ENCODE assay signal across 8 cellular contexts in the genomic region with DNA sequence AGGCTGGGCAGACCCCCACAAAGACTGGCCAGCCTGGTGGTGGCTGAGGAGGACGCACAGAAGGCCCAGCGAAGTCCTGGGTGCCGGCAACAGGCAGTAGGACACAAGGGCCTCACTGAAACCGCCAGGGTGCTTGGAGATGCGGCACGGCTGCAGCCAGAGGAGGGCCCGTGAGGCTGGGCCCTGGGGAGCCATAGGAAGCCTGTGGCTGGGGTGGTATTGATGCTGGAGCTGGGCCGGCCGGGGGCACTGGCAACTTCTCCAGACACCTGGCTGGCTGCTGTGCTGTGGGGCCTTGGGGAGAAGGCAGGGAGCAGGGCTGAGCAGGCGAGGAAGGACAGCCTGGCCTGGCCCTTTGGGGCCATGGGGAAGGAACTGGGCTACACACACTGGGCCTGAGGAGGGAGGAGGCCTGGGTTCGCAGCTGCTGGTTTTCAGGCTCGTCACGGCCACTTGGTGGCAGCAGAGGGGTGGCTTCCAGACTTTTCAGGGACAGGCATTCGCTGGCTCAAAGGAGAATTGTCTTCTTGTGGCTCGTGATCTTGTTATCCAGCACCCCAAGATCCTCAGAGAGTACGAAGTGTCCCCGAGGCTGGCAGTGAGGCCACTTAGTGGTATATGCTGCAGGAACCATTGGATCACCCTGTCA. TPM values are rescaled to one million over a fixed set of nuclear protein-coding genes. Genes with fewer than 3 reads are reported as not detected.
DNase-seq lines count a peak whose midpoint lies in the region; ATAC-seq and TF ChIP-seq lines count a peak whose summit lies in the region.

No MANE protein-coding gene starts in this region.

- H2AK5ac ChIP-seq in IMR-90 (ENCODE audit: low read depth, low read length): no peak overlapping the region

- in situ Hi-C loops in IMR-90 (cut with MboI; ENCODE audit: low sequenced_read_pairs): loop anchor here (5.0 kb wide), 1 partner anchor 113 kb away; no protein-coding TSS in a partner anchor

- intact Hi-C loops in IMR-90 (cut with micrococcal nuclease) (loop anchor here (1.0 kb wide), 1 partner anchor 114 kb away; no protein-coding TSS in a partner anchor), left ventricle myocardium superior (cut with micrococcal nuclease) (no loop called here), sigmoid colon (cut with DNase I) (loop anchor here (2.0 to 5.0 kb wide), 2 partner anchors 48 to 112 kb away; no protein-coding TSS in a partner anchor)

- H4K91ac ChIP-seq in IMR-90 (ENCODE audit: insufficient read depth, low read depth, low read length): no peak overlapping the region

- BruUV-seq in IMR-90 (replicated peaks; lab: Mats Ljungman, UMichigan): no TSS peak

- no peak overlapping the region for H3K14ac ChIP-seq in IMR-90 (replicated peaks; ENCODE audit: low read depth, low read length)

- no peak overlapping the region for H2AK9ac ChIP-seq in IMR-90 (replicated peaks; ENCODE audit: low read depth, low read length, poor library complexity)

- no peaks in the 10 kb centered on the region for H3K79me1 ChIP-seq in IMR-90 (ENCODE audit: low read depth in 1 of 2, low read length in 2 of 2)

- 23% methylated on average over 6 of the region's 17 CpGs; no CpG with 5 or more reads in 1 of the 2 experiments for WGBS in IMR-90 (ENCODE audit: extremely low coverage in 2 of 2, insufficient read length in 1 of 2), 2 experiments
- 42 to 45% methylated on average over 17 of the region's 17 CpGs for WGBS in sigmoid colon, 2 donors

- no peak overlapping the region for H4K8ac ChIP-seq in IMR-90 (ENCODE audit: low read depth in 2 of 2, low read length in 2 of 2)

- TF ChIP-seq EP300 in sigmoid colon (IDR thresholded peaks at IDR 0.05): no peak

- POLR2A ChIA-PET in IMR-90 (lab: Charles Lee; ENCODE audit: unreplicated experiment): no interaction called here

- H3K4ac ChIP-seq in IMR-90 (ENCODE audit: low read depth, low read length): no peak overlapping the region

- no peak for TF ChIP-seq POLR2A in IMR-90 (IDR thresholded peaks at IDR 0.05; ENCODE audit: low read depth, low read length)
- no peak for TF ChIP-seq POLR2A in sigmoid colon (IDR thresholded peaks at IDR 0.05)

- no peaks in the 10 kb centered on the region for H3K9me1 ChIP-seq in IMR-90 (ENCODE audit: insufficient read depth, low read length)

- H3K4me3 Mint-ChIP-seq in T-helper 17 cell: no peak overlapping the region

- dilution Hi-C loops in IMR-90 (cut with HindIII; ENCODE audit: low sequenced_read_pairs, unreplicated experiment): no loop called here

- no peak overlapping the region for H4K5ac ChIP-seq in IMR-90 (ENCODE audit: low read depth, low read length)

- H3K36me3 Mint-ChIP-seq in T-helper 17 cell (ENCODE audit: low read depth): no peaks in the 10 kb centered on the region

- H3K4me1 Mint-ChIP-seq in T-helper 17 cell: no peaks in the 10 kb centered on the region

- no peak overlapping the region for H2BK120ac ChIP-seq in IMR-90 (ENCODE audit: low read depth, low read length)

- H3K4me2 ChIP-seq in IMR-90 (ENCODE audit: low read depth, low read length): no peak overlapping the region

- no peaks in the 10 kb centered on the region; the same call in 1 of the 2 replicates for H3K9me3 ChIP-seq in IMR-90 (ENCODE audit: control insufficient read depth, insufficient read depth, low read length)
- H3K9me3 ChIP-seq in T-helper 17 cell (ENCODE audit: control insufficient read depth, low read length, poor library complexity, severe bottlenecking): no peaks in the 10 kb centered on the region
- no peaks in the 10 kb centered on the region for H3K9me3 ChIP-seq in sigmoid colon

- no peak overlapping the region for H3K18ac ChIP-seq in IMR-90 (ENCODE audit: low read depth, low read length)

- H3K27me3 Mint-ChIP-seq in T-helper 17 cell: no peaks in the 10 kb centered on the region

- H3K27ac Mint-ChIP-seq in T-helper 17 cell: no peak overlapping the region

- no peak overlapping the region for H2BK5ac ChIP-seq in IMR-90 (ENCODE audit: low read depth, low read length, poor library complexity, severe bottlenecking)

- peak; percentile 94 for ATAC-seq in IMR-90 (ENCODE audit: low read depth)
- peak; percentile 60 for ATAC-seq in T-helper 17 cell
- peak; percentile 81 for ATAC-seq in left ventricle myocardium superior
- ATAC-seq in HG03460 (IDR thresholded peaks at IDR 0.05; ENCODE audit: unreplicated experiment): no peak

- DNase-seq in Daoy (ENCODE audit: low read depth) (peak; percentile 38), IMR-90 (peak; percentile 31), T-helper 17 cell (peak; percentile 23 to 45 (median 31)), amniotic epithelial cell (ENCODE audit: low read depth) (peak; percentile 24), left ventricle myocardium superior (peak; percentile 78), sigmoid colon (peak; percentile 82), NCI-H1048 (lab: John Stamatoyannopoulos, UW) (no peak)

- H3K4me3 ChIP-seq in IMR-90 (ENCODE audit: insufficient read depth, low read depth, low read length) (no peak overlapping the region), sigmoid colon (no peak overlapping the region)

- no peak overlapping the region for H3K23ac ChIP-seq in IMR-90 (ENCODE audit: low read depth, low read length)

- H3K27me3 ChIP-seq in IMR-90 (ENCODE audit: control insufficient read depth, insufficient read depth, low read length) (peaks cover 11% of the 10 kb centered on the region; the same call in 1 of the 2 replicates), sigmoid colon (no peaks in the 10 kb centered on the region)

- H2BK20ac ChIP-seq in IMR-90 (ENCODE audit: low read depth, low read length): no peak overlapping the region

- H2BK15ac ChIP-seq in IMR-90 (ENCODE audit: low read depth, low read length): no peak overlapping the region

- H2AFZ ChIP-seq in IMR-90 (replicated peaks; ENCODE audit: low read length, poor library complexity): peak overlapping the region; percentile 70

- H3K9ac ChIP-seq in IMR-90 (ENCODE audit: low read depth, low read length): no peak overlapping the region

- H3K27ac ChIP-seq in IMR-90 (ENCODE audit: insufficient read depth, low read length): no peak overlapping the region
- H3K27ac ChIP-seq in sigmoid colon: no peak overlapping the region

- peak; percentile 70 for TF ChIP-seq RAD21 in IMR-90 (IDR thresholded peaks at IDR 0.05; ENCODE audit: low read length)

- H3K4me1 ChIP-seq in IMR-90 (ENCODE audit: control insufficient read depth, insufficient read depth, low read length) (no peaks in the 10 kb centered on the region), sigmoid colon (no peaks in the 10 kb centered on the region)

- no peak overlapping the region for H3K56ac ChIP-seq in IMR-90 (ENCODE audit: extremely low read depth, insufficient read depth, low read length)

- CTCF ChIA-PET in IMR-90 (lab: Yijun Ruan, JAX): interaction anchor here (0.6 to 1.4 kb wide), 6 partner anchors 9 to 154 kb away, joined by 3 to 4 read pairs (median 3); no protein-coding TSS in a partner anchor

- H4K20me1 ChIP-seq in IMR-90 (ENCODE audit: insufficient read depth, low read length): no peaks in the 10 kb centered on the region

- peak; percentile 65 for TF ChIP-seq CTCF in IMR-90 (conservative IDR thresholded peaks at IDR 0.05; ENCODE audit: low read depth, low read length)
- TF ChIP-seq CTCF in sigmoid colon (IDR thresholded peaks at IDR 0.05): peak; percentile 27 to 58 (median 44)

- H3K36me3 ChIP-seq in IMR-90 (ENCODE audit: control insufficient read depth, insufficient read depth, low read length) (no peaks in the 10 kb centered on the region), sigmoid colon (no peaks in the 10 kb centered on the region)

TF ChIP-seq in IMR-90, 13 proteins besides CTCF, POLR2A, EP300 and RAD21:
- TF ChIP-seq SMC3 (IDR thresholded peaks at IDR 0.05; ENCODE audit: low read depth, low read length): peak; percentile 69
- no peak for TF ChIP-seq NFE2L2 (IDR thresholded peaks at IDR 0.05; ENCODE audit: low read depth, low read length)

RNA-seq across cellular contexts. Expression of gene ATP2B3, which starts 37.2 kb away (rescaled TPM):
- not detected in 2 replicates for total RNA-seq in Daoy (2014; rRNA removed; shearing (Covaris generic))
- total RNA-seq in IMR-90 (2012; rRNA removed) (under 0.01 TPM in 1 of 2 replicates, not detected in the other), T-helper 17 cell (not detected), left ventricle myocardium superior (not detected), sigmoid colon (under 1 TPM; under 0.01 to 0.95 (median 0.26) TPM)
- polyA plus RNA-seq in IMR-90 (2012; rRNA removed) (0.03 and 0.06 TPM in 2 replicates), sigmoid colon (under 1 TPM in 1 of 3 donors, not detected in 2; 0.26 TPM)
- polyA plus RNA-seq in IMR-90 (2012; cell fraction: cytosol; rRNA removed): 0.03 TPM in 1 of 2 replicates, not detected in the other
- 0.26 and 0.38 TPM in 2 replicates for polyA plus RNA-seq in IMR-90 (2012; cell fraction: nucleus; rRNA removed; ENCODE audit: low replicate concordance)

RNA-seq across cellular contexts. Expression of gene CCNQ, which starts 44.3 kb away (rescaled TPM):
- total RNA-seq in Daoy (2014; rRNA removed; shearing (Covaris generic)): 37.3 and 41.5 TPM in 2 replicates
- total RNA-seq in IMR-90 (2012; rRNA removed): 26.9 and 27.6 TPM in 2 replicates
- polyA plus RNA-seq in IMR-90 (2012; rRNA removed): 35.2 and 39.1 TPM in 2 replicates
- polyA plus RNA-seq in IMR-90 (2012; cell fraction: cytosol; rRNA removed): 23.9 and 50.9 TPM in 2 replicates
- polyA plus RNA-seq in IMR-90 (2012; cell fraction: nucleus; rRNA removed; ENCODE audit: low replicate concordance): 15.4 and 26.3 TPM in 2 replicates
- 10 to 100 TPM; 14.6 to 19.2 TPM for total RNA-seq in T-helper 17 cell
- total RNA-seq in left ventricle myocardium superior: 42.5 TPM
- 10 to 100 TPM; 31.8 to 49.0 (median 39.9) TPM for total RNA-seq in sigmoid colon
- 10 to 100 TPM; 36.7 to 40.8 (median 37.9) TPM for polyA plus RNA-seq in sigmoid colon

RNA-seq across cellular contexts. Expression of gene BGN, which starts 59.9 kb away (rescaled TPM):
- total RNA-seq in Daoy (2014; rRNA removed; shearing (Covaris generic)): 3.7 and 5.7 TPM in 2 replicates
- 10.0 and 11.3 TPM in 2 replicates for total RNA-seq in IMR-90 (2012; rRNA removed)
- 269 and 298 TPM in 2 replicates for polyA plus RNA-seq in IMR-90 (2012; rRNA removed)
- 360 and 422 TPM in 2 replicates for polyA plus RNA-seq in IMR-90 (2012; cell fraction: cytosol; rRNA removed)
- polyA plus RNA-seq in IMR-90 (2012; cell fraction: nucleus; rRNA removed; ENCODE audit: low replicate concordance): 90.5 and 138 TPM in 2 replicates
- not detected for total RNA-seq in T-helper 17 cell
- 40.6 TPM for total RNA-seq in left ventricle myocardium superior
- total RNA-seq in sigmoid colon: 100 to 1,000 TPM in 1 of 4 donors, 10 to 100 TPM in 1, 1 to 10 TPM in 2; 5.7 to 181 (median 10.1) TPM
- 10 to 100 TPM in 1 of 3 donors, 1 to 10 TPM in 2; 1.8 to 29.9 (median 9.0) TPM for polyA plus RNA-seq in sigmoid colon
